ENCODE assay signal across 15 cellular contexts in the genomic region with DNA sequence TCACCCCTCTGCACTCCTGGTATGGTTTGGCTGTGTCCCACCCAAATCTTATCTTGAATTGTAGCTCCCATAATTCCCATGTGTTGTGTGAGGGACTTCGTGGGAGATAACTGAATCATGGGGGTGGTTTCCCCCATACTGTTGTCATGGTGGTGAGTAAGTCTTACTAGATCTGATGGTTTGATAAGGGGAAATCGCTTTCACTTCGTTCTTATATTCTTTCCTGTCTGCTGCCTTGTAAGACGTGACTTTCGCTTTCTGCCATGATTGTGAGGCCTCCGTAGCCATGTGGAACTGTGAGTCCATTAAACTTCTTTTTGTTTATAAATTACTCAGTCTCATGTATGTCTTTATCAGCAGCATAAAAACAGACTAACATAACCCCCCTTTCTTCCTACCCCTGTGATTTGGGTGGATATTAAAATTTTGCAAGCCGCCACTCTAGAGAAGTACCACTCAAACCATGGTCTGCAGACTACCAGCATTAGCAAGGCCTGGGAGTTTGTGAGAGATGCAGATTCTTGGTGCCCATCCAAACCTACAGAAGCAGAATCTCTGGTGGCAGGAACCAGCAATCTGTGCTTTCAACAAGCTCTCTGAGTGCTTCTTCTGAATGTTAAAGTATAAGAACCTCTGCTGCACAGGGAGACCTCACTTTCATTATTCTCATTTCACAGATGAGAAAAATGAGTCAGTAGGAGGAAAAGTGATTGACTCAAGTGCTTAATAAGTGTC.
"Had no signal": no experiment of that assay in that cellular context is flagged by ENCODE, and none has a peak within 500 bp of the region (broad histone marks: within the 10 kb centered on the region; RNA-seq: fewer than 3 reads in every experiment).

No MANE protein-coding gene starts in this region.

- ATAC-seq: left cardiac atrium; lower lobe of right lung; natural killer cell; stimulated activated naive B cell treated with anti-CD40 and anti-IgM and Interleukin-4, amounts not matched to agents 10 μg/mL and 1 μg/mL and 100 μg/mL, for 72 hours; stimulated activated naive CD8-positive, alpha-beta T cell treated with anti-CD3 and anti-CD28 coated beads, Interleukin-15, amount 100 ng/mL, for 72 hours had no signal

- DNase-seq: dermis blood vessel endothelial cell; foreskin melanocyte; head of caudate nucleus; kidney; left cardiac atrium; left ventricle myocardium inferior; lower lobe of right lung; natural killer cell; ovary; sigmoid colon; stimulated activated CD4-positive, alpha-beta T cell treated with anti-CD3 and anti-CD28 coated beads, Interleukin-2, amount 100 ng/mL, for 24 hours; stimulated activated CD4-positive, alpha-beta T cell treated with anti-CD3 and anti-CD28 coated beads, Interleukin-4, amount 100 ng/mL, for 4 hours; stimulated activated naive B cell treated with anti-CD40 and anti-IgM and Interleukin-4, amounts not matched to agents 10 μg/mL and 1 μg/mL and 100 μg/mL, for 72 hours; stimulated activated naive CD8-positive, alpha-beta T cell treated with anti-CD3 and anti-CD28 coated beads, Interleukin-15, amount 100 ng/mL, for 72 hours; trophoblast cell had no signal
